ENCODE assay signal across 8 cellular contexts in the genomic region with DNA sequence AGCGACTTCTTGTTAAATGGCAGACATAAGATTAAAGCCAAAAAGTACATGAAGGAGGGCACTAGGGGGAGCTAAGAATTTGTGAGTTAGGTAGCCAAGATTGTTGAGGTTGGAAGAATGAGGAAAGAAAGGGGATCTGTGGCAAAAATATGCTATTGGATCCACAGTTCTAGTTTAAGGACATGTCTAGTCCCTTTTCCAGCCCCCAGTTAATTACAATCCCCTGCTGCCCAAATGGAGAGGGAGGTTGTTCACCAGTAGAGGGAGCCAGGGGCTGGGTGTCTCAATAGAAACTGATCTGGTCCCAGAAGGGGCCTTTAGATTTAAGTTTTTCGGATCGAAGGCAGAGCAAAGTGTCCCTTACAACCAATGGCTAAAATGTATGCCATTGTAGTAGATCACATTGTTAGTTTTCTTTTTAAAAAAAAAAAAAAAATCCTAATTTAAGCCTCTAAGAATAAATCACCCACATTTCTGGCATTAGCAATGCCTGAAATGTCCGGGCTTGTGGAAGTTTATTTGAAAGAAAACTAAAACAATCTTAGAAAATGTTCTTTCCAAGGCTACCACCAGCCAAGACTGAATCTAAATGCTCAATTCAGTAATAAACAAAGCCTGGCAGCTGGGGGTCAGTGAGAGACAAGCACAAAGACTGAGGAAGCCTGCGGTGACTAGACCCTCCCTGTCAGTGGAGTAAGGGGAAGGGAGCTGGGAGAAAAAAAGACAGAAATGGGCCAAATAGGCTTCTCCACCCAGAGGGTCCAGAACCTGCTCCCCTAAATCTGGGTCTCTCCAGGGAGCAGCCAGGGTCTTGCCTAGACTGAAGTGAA. TPM values are rescaled to one million over a fixed set of nuclear protein-coding genes. Genes with fewer than 3 reads are reported as not detected.
DNase-seq lines count a peak whose midpoint lies in the region; ATAC-seq and TF ChIP-seq lines count a peak whose summit lies in the region.

No MANE protein-coding gene starts in this region.

- H3K4me3 Mint-ChIP-seq in activated T-helper 1 cell treated with anti-CD3 and anti-CD28 coated beads, Interleukin-12 subunit alpha, Interleukin-12 subunit beta, Interleukin-2, Interleukin-4 antibody, amounts not matched to agents 30 ng/mL and 10 ng/mL and 1 ng/mL, durations not matched to agents 14 hours and 24 hours and 36 hours, result no peak overlapping the region

- H4K91ac ChIP-seq in IMR-90 (ENCODE audit: insufficient read depth, low read depth, low read length), result peak overlapping the region; percentile 43; the same call in 1 of the 2 replicates

- H3K27me3 ChIP-seq in BE2C (peaks cover 4% of the 10 kb centered on the region), IMR-90 (ENCODE audit: control insufficient read depth, insufficient read depth, low read length) (no peaks in the 10 kb centered on the region)

- WGBS in IMR-90 (ENCODE audit: extremely low coverage in 2 of 2, insufficient read length in 1 of 2), 2 experiments, result no CpG with 5 or more reads among the region's 5 CpGs

- dilution Hi-C loops in IMR-90 (cut with HindIII; ENCODE audit: low sequenced_read_pairs, unreplicated experiment), result no loop called here

- H3K27ac ChIP-seq in IMR-90 (ENCODE audit: insufficient read depth, low read length), result peak overlapping the region; percentile 89
- H3K27ac ChIP-seq in caudate nucleus (ENCODE audit: low read depth, low read length), result peak overlapping the region; percentile 42

- peaks cover 7% of the 10 kb centered on the region for H3K27me3 Mint-ChIP-seq in activated T-helper 1 cell treated with anti-CD3 and anti-CD28 coated beads, Interleukin-12 subunit alpha, Interleukin-12 subunit beta, Interleukin-2, Interleukin-4 antibody, amounts not matched to agents 30 ng/mL and 10 ng/mL and 1 ng/mL, durations not matched to agents 14 hours and 24 hours and 36 hours (ENCODE audit: insufficient read depth)

- H2BK5ac ChIP-seq in IMR-90 (ENCODE audit: low read depth, low read length, poor library complexity, severe bottlenecking), result peak overlapping the region; percentile 66

- no peaks in the 10 kb centered on the region; the same call in 1 of the 2 replicates for H3K9me1 ChIP-seq in IMR-90 (ENCODE audit: insufficient read depth, low read length)

- TF ChIP-seq CTCF in BE2C (IDR thresholded peaks at IDR 0.05; ENCODE audit: low read depth, low read length) (peak; percentile 86), IMR-90 (conservative IDR thresholded peaks at IDR 0.05; ENCODE audit: low read depth, low read length) (peak; percentile 66), mucosa of descending colon (IDR thresholded peaks at IDR 0.05) (peak; percentile 12)

- H3K56ac ChIP-seq in IMR-90 (ENCODE audit: extremely low read depth, insufficient read depth, low read length), result peak overlapping the region; percentile 44; the same call in 1 of the 2 replicates

- TF ChIP-seq RAD21 in IMR-90 (IDR thresholded peaks at IDR 0.05; ENCODE audit: low read length), result peak; percentile 59

- H3K27ac Mint-ChIP-seq in activated T-helper 1 cell treated with anti-CD3 and anti-CD28 coated beads, Interleukin-12 subunit alpha, Interleukin-12 subunit beta, Interleukin-2, Interleukin-4 antibody, amounts not matched to agents 30 ng/mL and 10 ng/mL and 1 ng/mL, durations not matched to agents 14 hours and 24 hours and 36 hours, result no peak overlapping the region

- H3K14ac ChIP-seq in IMR-90 (replicated peaks; ENCODE audit: low read depth, low read length), result peak overlapping the region; percentile 49

- in situ Hi-C loops in IMR-90 (cut with MboI; ENCODE audit: low sequenced_read_pairs), result no loop called here

- peak overlapping the region; percentile 75 for H3K4me2 ChIP-seq in IMR-90 (ENCODE audit: low read depth, low read length)

- H3K4me1 Mint-ChIP-seq in activated T-helper 1 cell treated with anti-CD3 and anti-CD28 coated beads, Interleukin-12 subunit alpha, Interleukin-12 subunit beta, Interleukin-2, Interleukin-4 antibody, amounts not matched to agents 30 ng/mL and 10 ng/mL and 1 ng/mL, durations not matched to agents 14 hours and 24 hours and 36 hours (ENCODE audit: low read depth), result no peaks in the 10 kb centered on the region

- ATAC-seq in IMR-90 (ENCODE audit: low read depth) (peak; percentile 50), mucosa of descending colon (no peak)

- H2AFZ ChIP-seq in IMR-90 (replicated peaks; ENCODE audit: low read length, poor library complexity), result no peak overlapping the region

- H2BK15ac ChIP-seq in IMR-90 (ENCODE audit: low read depth, low read length), result peak overlapping the region; percentile 50; the same call in 1 of the 3 replicates

- H3K9ac ChIP-seq in IMR-90 (ENCODE audit: low read depth, low read length), result peak overlapping the region; percentile 1; the same call in 1 of the 2 replicates

- no peaks in the 10 kb centered on the region for H3K4me1 ChIP-seq in BE2C
- peaks cover 20% of the 10 kb centered on the region for H3K4me1 ChIP-seq in IMR-90 (ENCODE audit: control insufficient read depth, insufficient read depth, low read length)
- no peaks in the 10 kb centered on the region for H3K4me1 ChIP-seq in mucosa of descending colon (ENCODE audit: low read depth)

- peaks cover 2% of the 10 kb centered on the region; the same call in 1 of the 2 replicates for H4K20me1 ChIP-seq in IMR-90 (ENCODE audit: insufficient read depth, low read length)

- H3K18ac ChIP-seq in IMR-90 (ENCODE audit: low read depth, low read length), result peak overlapping the region; percentile 82

- H2BK20ac ChIP-seq in IMR-90 (ENCODE audit: low read depth, low read length), result peak overlapping the region; percentile 56

- CTCF ChIA-PET in IMR-90 (lab: Yijun Ruan, JAX), result interaction anchor here (0.6 to 2.9 kb wide), 16 partner anchors 11 to 146 kb away, joined by 3 to 12 read pairs (median 3); no protein-coding TSS in a partner anchor

- no TSS peak for BruUV-seq in IMR-90 (replicated peaks; lab: Mats Ljungman, UMichigan)

- H2AK9ac ChIP-seq in IMR-90 (replicated peaks; ENCODE audit: low read depth, low read length, poor library complexity), result peak overlapping the region; percentile 1

- H3K4me3 ChIP-seq in BE2C (ENCODE audit: low read depth, low read length) (no peak overlapping the region), IMR-90 (ENCODE audit: insufficient read depth, low read depth, low read length) (no peak overlapping the region), mucosa of descending colon (no peak overlapping the region)

- H3K23ac ChIP-seq in IMR-90 (ENCODE audit: low read depth, low read length), result peak overlapping the region; percentile 56

- H2AK5ac ChIP-seq in IMR-90 (ENCODE audit: low read depth, low read length), result peak overlapping the region; percentile 9; the same call in 1 of the 2 replicates

- H3K36me3 ChIP-seq in BE2C (no peaks in the 10 kb centered on the region), IMR-90 (ENCODE audit: control insufficient read depth, insufficient read depth, low read length) (no peaks in the 10 kb centered on the region), mucosa of descending colon (ENCODE audit: low read depth) (no peaks in the 10 kb centered on the region)

- intact Hi-C loops in IMR-90 (cut with micrococcal nuclease), result loop anchor here (1.0 to 10.0 kb wide), 5 partner anchors 42 to 623 kb away; no protein-coding TSS in a partner anchor
- intact Hi-C loops in mucosa of descending colon (cut with DNase I, micrococcal nuclease), result no loop called here
- intact Hi-C loops in activated T-helper 1 cell treated with anti-CD3 and anti-CD28 coated beads, Interleukin-12 subunit alpha, Interleukin-12 subunit beta, Interleukin-2, Interleukin-4 antibody, amounts not matched to agents 30 ng/mL and 10 ng/mL and 1 ng/mL, durations not matched to agents 14 hours and 24 hours and 36 hours (cut with micrococcal nuclease), result loop anchor here (2.0 kb wide), 1 partner anchor 107 kb away; no protein-coding TSS in a partner anchor

- H3K4ac ChIP-seq in IMR-90 (ENCODE audit: low read depth, low read length), result peak overlapping the region; percentile 61

- TF ChIP-seq POLR2A in IMR-90 (IDR thresholded peaks at IDR 0.05; ENCODE audit: low read depth, low read length), result no peak

- H3K9me3 ChIP-seq in BE2C (no peaks in the 10 kb centered on the region), IMR-90 (ENCODE audit: control insufficient read depth, insufficient read depth, low read length) (no peaks in the 10 kb centered on the region), mucosa of descending colon (no peaks in the 10 kb centered on the region)

- peak overlapping the region; percentile 17 to 58; a peak in 3 of 4 replicates for H4K8ac ChIP-seq in IMR-90 (ENCODE audit: low read depth in 2 of 2, low read length in 2 of 2)

- peak overlapping the region; percentile 92 for H4K5ac ChIP-seq in IMR-90 (ENCODE audit: low read depth, low read length)

- POLR2A ChIA-PET in IMR-90 (lab: Charles Lee; ENCODE audit: unreplicated experiment), result no interaction called here

- H3K79me1 ChIP-seq in IMR-90 (ENCODE audit: low read depth in 1 of 2, low read length in 2 of 2), result peaks cover 36 to 66% of the 10 kb centered on the region in 2 experiments

- peak overlapping the region; percentile 77 for H2BK120ac ChIP-seq in IMR-90 (ENCODE audit: low read depth, low read length)

- DNase-seq in BE2C, result peak; percentile 27
- DNase-seq in IMR-90, result peak; percentile 81
- DNase-seq in caudate nucleus (lab: John Stamatoyannopoulos, UW), result no peak
- peak in 1 of 3 donors; percentile 27 for DNase-seq in mucosa of descending colon
- no peak for DNase-seq in occipital lobe (lab: John Stamatoyannopoulos, UW)
- DNase-seq in SKM-1 treated with dmso at 0.1 percent for 144 hours (lab: John Stamatoyannopoulos, UW; ENCODE audit: unreplicated experiment), result no peak
- DNase-seq in activated T-helper 1 cell treated with anti-CD3 and anti-CD28 coated beads, Interleukin-12 subunit alpha, Interleukin-12 subunit beta, Interleukin-2, Interleukin-4 antibody, amounts not matched to agents 30 ng/mL and 10 ng/mL and 1 ng/mL, durations not matched to agents 14 hours and 24 hours and 36 hours (ENCODE audit: low spot score), result no peak
- no peak for DNase-seq in NCI-H187 (lab: John Stamatoyannopoulos, UW)

- H3K9me3 Mint-ChIP-seq in activated T-helper 1 cell treated with anti-CD3 and anti-CD28 coated beads, Interleukin-12 subunit alpha, Interleukin-12 subunit beta, Interleukin-2, Interleukin-4 antibody, amounts not matched to agents 30 ng/mL and 10 ng/mL and 1 ng/mL, durations not matched to agents 14 hours and 24 hours and 36 hours, result no peaks in the 10 kb centered on the region

- H3K36me3 Mint-ChIP-seq in activated T-helper 1 cell treated with anti-CD3 and anti-CD28 coated beads, Interleukin-12 subunit alpha, Interleukin-12 subunit beta, Interleukin-2, Interleukin-4 antibody, amounts not matched to agents 30 ng/mL and 10 ng/mL and 1 ng/mL, durations not matched to agents 14 hours and 24 hours and 36 hours (ENCODE audit: low read depth), result no peaks in the 10 kb centered on the region

RNA-seq across cellular contexts. Expression of a gene that starts 7.1 kb away (rescaled TPM):
- polyA plus RNA-seq in BE2C (2012; ENCODE audit: insufficient read depth, insufficient read length, low read depth), result not detected
- 109 and 119 TPM in 2 replicates for total RNA-seq in IMR-90 (2012; rRNA removed)
- 133 and 151 TPM in 2 replicates for polyA plus RNA-seq in IMR-90 (2012; rRNA removed)
- polyA plus RNA-seq in IMR-90 (2012; cell fraction: cytosol; rRNA removed), result 59.3 and 60.5 TPM in 2 replicates
- 44.8 and 87.0 TPM in 2 replicates for polyA plus RNA-seq in IMR-90 (2012; cell fraction: nucleus; rRNA removed; ENCODE audit: low replicate concordance)
- total RNA-seq in mucosa of descending colon, result 1 to 10 TPM in 2 of 3 donors, under 1 TPM in 1; 0.75 to 7.6 (median 3.8) TPM
- 0.62 TPM for total RNA-seq in occipital lobe
- 0.08 TPM in 1 of 2 replicates, not detected in the other for total RNA-seq in activated T-helper 1 cell treated with anti-CD3 and anti-CD28 coated beads, Interleukin-12 subunit alpha, Interleukin-12 subunit beta, Interleukin-2, Interleukin-4 antibody, amounts not matched to agents 30 ng/mL and 10 ng/mL and 1 ng/mL, durations not matched to agents 14 hours and 24 hours and 36 hours

Comparison
In these comparisons a context has a peak if more than half of its experiments do, and no peak if none do; other contexts are left out.
1. DNase-seq: peak in BE2C (single experiment) and IMR-90 (single experiment); none in caudate nucleus (0 of 61), occipital lobe (single experiment), SKM-1 treated with dmso at 0.1 percent for 144 hours (single experiment), activated T-helper 1 cell treated with anti-CD3 and anti-CD28 coated beads, Interleukin-12 subunit alpha, Interleukin-12 subunit beta, Interleukin-2, Interleukin-4 antibody, amounts not matched to agents 30 ng/mL and 10 ng/mL and 1 ng/mL, durations not matched to agents 14 hours and 24 hours and 36 hours (single experiment) and NCI-H187 (0 of 2).
2. CTCF ChIP-seq: peak in every context shown above with its lines; median percentile 86 in BE2C; 66 in IMR-90; 12 in mucosa of descending colon.
3. RNA of a gene that starts 7.1 kb away (total RNA-seq): 109 to 119 TPM in IMR-90; 0.75 to 7.6 TPM in mucosa of descending colon, 0.62 TPM in occipital lobe (single experiment) and 0.08 TPM in activated T-helper 1 cell treated with anti-CD3 and anti-CD28 coated beads, Interleukin-12 subunit alpha, Interleukin-12 subunit beta, Interleukin-2, Interleukin-4 antibody, amounts not matched to agents 30 ng/mL and 10 ng/mL and 1 ng/mL, durations not matched to agents 14 hours and 24 hours and 36 hours; every median in the first group is over 10 times any median in the second.
4. intact Hi-C loops: an anchor here in IMR-90 (1.0 to 10.0 kb wide) and activated T-helper 1 cell treated with anti-CD3 and anti-CD28 coated beads, Interleukin-12 subunit alpha, Interleukin-12 subunit beta, Interleukin-2, Interleukin-4 antibody, amounts not matched to agents 30 ng/mL and 10 ng/mL and 1 ng/mL, durations not matched to agents 14 hours and 24 hours and 36 hours (2.0 kb wide); none called in mucosa of descending colon.